34 cellular contexts compared by ENCODE assay signal in the genomic region with DNA sequence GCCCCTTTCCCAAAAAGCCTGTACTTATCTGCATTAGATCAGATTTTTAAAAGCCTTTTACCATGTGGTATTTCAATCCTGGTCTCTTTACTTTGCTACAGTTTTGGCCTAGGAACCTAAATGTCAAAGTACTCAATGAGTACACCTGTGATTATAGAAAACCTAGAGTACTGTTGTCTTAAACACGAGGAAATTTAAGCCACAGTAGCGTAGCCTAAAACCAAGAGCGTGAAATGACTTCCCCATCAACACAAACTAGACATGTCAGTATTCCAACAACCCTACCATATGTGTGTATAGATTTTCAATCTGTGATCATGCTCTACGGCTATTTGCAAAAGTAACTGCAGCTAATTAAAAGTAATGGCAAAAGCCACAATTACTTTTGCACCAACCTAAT. TPM values are rescaled to one million over a fixed set of nuclear protein-coding genes. Genes with fewer than 3 reads are reported as not detected.
DNase-seq lines count a peak whose midpoint lies in the region; TF ChIP-seq lines count a peak whose summit lies in the region.
"Had no signal": no experiment of that assay in that cellular context is flagged by ENCODE, and none has a peak within 500 bp of the region (broad histone marks: within the 10 kb centered on the region; RNA-seq: fewer than 3 reads in every experiment).

No MANE protein-coding gene starts in this region.

- H3K79me2 ChIP-seq in neural progenitor cell (ENCODE audit: low read depth), result peaks cover 33% of the 10 kb centered on the region

- no peak overlapping the region for H2AFZ ChIP-seq in neural progenitor cell (replicated peaks)
- H2AFZ ChIP-seq: GM23248, PC-9 had no signal

- no peaks in the 10 kb centered on the region for H3K27me3 ChIP-seq in neural progenitor cell
- H3K27me3 ChIP-seq: BLaER1 treated with 17β-estradiol and CSF1 and Interleukin-3, amounts not matched to agents 10 nM and 100 nM; SJSA1 had no signal

- peaks cover 94% of the 10 kb centered on the region for H4K20me1 ChIP-seq in neural progenitor cell (ENCODE audit: low read depth)

- H3K4me1 ChIP-seq in neural progenitor cell, result peaks cover 39% of the 10 kb centered on the region
- H3K4me1 ChIP-seq: A549, Caco-2, SJSA1 had no signal

- H3K27ac ChIP-seq in neural progenitor cell, result peak overlapping the region; percentile 4
- H3K27ac ChIP-seq: A549; BLaER1 treated with 17β-estradiol and CSF1 and Interleukin-3, amounts not matched to agents 10 nM and 100 nM; GM23248; PC-9; SJSA1 had no signal

- peaks cover 47% of the 10 kb centered on the region for H3K36me3 Mint-ChIP-seq in activated naive CD4-positive, alpha-beta T cell treated with anti-CD3 and anti-CD28 coated beads, Interleukin-2, amount 50 U/mL, for 24 hours
- peaks cover 2% of the 10 kb centered on the region for H3K36me3 Mint-ChIP-seq in IgD-negative memory B cell
- peaks cover 80% of the 10 kb centered on the region for H3K36me3 Mint-ChIP-seq in activated naive CD8-positive, alpha-beta T cell treated with anti-CD3 and anti-CD28 coated beads for 36 hours
- peaks cover 68% of the 10 kb centered on the region for H3K36me3 Mint-ChIP-seq in neural progenitor cell

- H3K4me1 Mint-ChIP-seq in activated naive CD4-positive, alpha-beta T cell treated with anti-CD3 and anti-CD28 coated beads, Interleukin-2, amount 50 U/mL, for 24 hours, result peaks cover 57% of the 10 kb centered on the region
- H3K4me1 Mint-ChIP-seq in IgD-negative memory B cell (peaks cover 0 to 11% (median 10%) of the 10 kb centered on the region in 3 donors), neural progenitor cell (peaks cover 7% of the 10 kb centered on the region)
- peaks cover 51% of the 10 kb centered on the region for H3K4me1 Mint-ChIP-seq in activated naive CD8-positive, alpha-beta T cell treated with anti-CD3 and anti-CD28 coated beads for 36 hours

- no peak for TF ChIP-seq CTCF in neural progenitor cell (IDR thresholded peaks at IDR 0.05)

- peak overlapping the region; percentile 31 for H3K4me2 ChIP-seq in neural progenitor cell
- H3K4me2 ChIP-seq: A549; BLaER1 treated with 17β-estradiol and CSF1 and Interleukin-3, amounts not matched to agents 10 nM and 100 nM; PC-9 had no signal

- no peak overlapping the region for H3K4me3 Mint-ChIP-seq in activated naive CD4-positive, alpha-beta T cell treated with anti-CD3 and anti-CD28 coated beads, Interleukin-2, amount 50 U/mL, for 24 hours
- no peak overlapping the region for H3K4me3 Mint-ChIP-seq in IgD-negative memory B cell
- no peak overlapping the region for H3K4me3 Mint-ChIP-seq in activated naive CD8-positive, alpha-beta T cell treated with anti-CD3 and anti-CD28 coated beads for 36 hours
- no peak overlapping the region for H3K4me3 Mint-ChIP-seq in neural progenitor cell
- H3K4me3 Mint-ChIP-seq: CD8-positive, alpha-beta T cell had no signal

- peaks cover 43% of the 10 kb centered on the region for H3K36me3 ChIP-seq in neural progenitor cell

- no peak for DNase-seq in activated naive CD4-positive, alpha-beta T cell treated with Interleukin-2 at 50 U/mL for 16 hours
- DNase-seq in activated naive CD8-positive, alpha-beta T cell treated with anti-CD3 and anti-CD28 coated beads for 36 hours, result no peak
- DNase-seq in neural progenitor cell (ENCODE audit: low spot score) (no peak), SHP77 (lab: John Stamatoyannopoulos, UW) (no peak), DMS153 (lab: John Stamatoyannopoulos, UW) (no peak)
- no peak for DNase-seq in NK-92 treated with Interleukin-12 subunit alpha and Interleukin-12 subunit beta, amount 100 ng/mL, for 24 hours (lab: John Stamatoyannopoulos, UW)
- DNase-seq: AML-193; Caco-2; CD8-positive, alpha-beta T cell; DMS79; EL; GDM1; GM23248; H7; KBM-7; MV-4-11; NCI-H1105; NCI-H1436 treated with DMSO at 0.1 percent for 48 hours; NCI-H2029; NCI-H446; NCI-H524 treated with DMSO at 0.1 percent for 48 hours; NCI-H774; PC-9 had no signal

- peaks cover 89% of the 10 kb centered on the region for H3F3A ChIP-seq in neural progenitor cell (ENCODE audit: low read depth)

- H3K9ac ChIP-seq in neural progenitor cell, result no peak overlapping the region
- H3K9ac ChIP-seq: BLaER1 treated with 17β-estradiol and CSF1 and Interleukin-3, amounts not matched to agents 10 nM and 100 nM; GM23248 had no signal

- peak overlapping the region; percentile 79 for H3K27ac Mint-ChIP-seq in activated naive CD4-positive, alpha-beta T cell treated with anti-CD3 and anti-CD28 coated beads, Interleukin-2, amount 50 U/mL, for 24 hours
- H3K27ac Mint-ChIP-seq in IgD-negative memory B cell (peak overlapping the region in 2 of 3 donors; percentile 10 to 16), neural progenitor cell (no peak overlapping the region)
- H3K27ac Mint-ChIP-seq in activated naive CD8-positive, alpha-beta T cell treated with anti-CD3 and anti-CD28 coated beads for 36 hours, result peak overlapping the region; percentile 77
- H3K27ac Mint-ChIP-seq: CD8-positive, alpha-beta T cell had no signal

- no peaks in the 10 kb centered on the region for H3K9me3 Mint-ChIP-seq in activated naive CD4-positive, alpha-beta T cell treated with anti-CD3 and anti-CD28 coated beads, Interleukin-2, amount 50 U/mL, for 24 hours
- H3K9me3 Mint-ChIP-seq in IgD-negative memory B cell, result no peaks in the 10 kb centered on the region
- no peaks in the 10 kb centered on the region for H3K9me3 Mint-ChIP-seq in activated naive CD8-positive, alpha-beta T cell treated with anti-CD3 and anti-CD28 coated beads for 36 hours
- H3K9me3 Mint-ChIP-seq in neural progenitor cell, result no peaks in the 10 kb centered on the region
- H3K9me3 Mint-ChIP-seq: CD8-positive, alpha-beta T cell had no signal

- H3K9me3 ChIP-seq in neural progenitor cell (ENCODE audit: low read depth), result no peaks in the 10 kb centered on the region
- H3K9me3 ChIP-seq: A549; BLaER1 treated with 17β-estradiol and CSF1 and Interleukin-3, amounts not matched to agents 10 nM and 100 nM; Caco-2; SJSA1 had no signal

- no peak overlapping the region for H3K4me3 ChIP-seq in neural progenitor cell
- H3K4me3 ChIP-seq: A549; BLaER1 treated with 17β-estradiol and CSF1 and Interleukin-3, amounts not matched to agents 10 nM and 100 nM; GM12878; GM23248; PC-9; SJSA1 had no signal

- H3K27me3 Mint-ChIP-seq in activated naive CD4-positive, alpha-beta T cell treated with anti-CD3 and anti-CD28 coated beads, Interleukin-2, amount 50 U/mL, for 24 hours, result no peaks in the 10 kb centered on the region
- H3K27me3 Mint-ChIP-seq in IgD-negative memory B cell, result no peaks in the 10 kb centered on the region
- no peaks in the 10 kb centered on the region for H3K27me3 Mint-ChIP-seq in activated naive CD8-positive, alpha-beta T cell treated with anti-CD3 and anti-CD28 coated beads for 36 hours
- H3K27me3 Mint-ChIP-seq in neural progenitor cell (ENCODE audit: insufficient read depth, low read depth), result peaks cover 2% of the 10 kb centered on the region

RNA-seq across cellular contexts. Expression of gene OR5AU1, which starts 52.7 kb away (rescaled TPM):
- not detected for polyA plus RNA-seq in IgD-negative memory B cell
- not detected for total RNA-seq in activated naive CD8-positive, alpha-beta T cell treated with anti-CD3 and anti-CD28 coated beads for 36 hours
- total RNA-seq in neural progenitor cell (ENCODE audit: low replicate concordance), result under 0.01 TPM in 1 of 2 replicates, not detected in the other
- total RNA-seq: Caco-2; CD8-positive, alpha-beta T cell; GM12878; GM23248; H7; HT1080; LHCN-M2; MCF 10A; PC-9; Right ventricle myocardium inferior; RPMI7951; SJSA1 had no signal
- polyA plus RNA-seq: A549, GM12878, GM23248 had no signal
